11 cellular contexts compared by ENCODE assay signal in the genomic region with DNA sequence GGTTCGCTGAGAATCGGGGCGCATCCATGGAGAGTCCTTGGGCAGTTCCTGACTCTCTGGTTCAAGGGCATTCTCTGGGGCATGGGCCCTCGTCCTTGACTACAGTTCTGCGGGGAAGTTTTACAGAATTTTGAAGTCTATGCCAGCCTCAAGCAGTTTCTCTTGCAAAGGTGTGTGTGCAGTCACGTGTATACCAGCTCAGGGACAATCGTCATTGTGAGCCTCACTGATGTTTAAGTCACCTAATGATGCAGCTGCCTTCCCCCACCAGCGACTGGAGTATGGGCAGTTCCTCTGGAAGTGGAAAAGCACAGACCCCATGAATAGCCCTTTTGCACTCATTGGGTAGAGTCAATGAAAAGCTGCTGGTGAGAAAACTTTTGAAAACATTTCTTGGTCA. TPM values are rescaled to one million over a fixed set of nuclear protein-coding genes. Genes with fewer than 3 reads are reported as not detected.
DNase-seq lines count a peak whose midpoint lies in the region; ATAC-seq and TF ChIP-seq lines count a peak whose summit lies in the region.
"Had no signal": no experiment of that assay in that cellular context is flagged by ENCODE, and none has a peak within 500 bp of the region (broad histone marks: within the 10 kb centered on the region; RNA-seq: fewer than 3 reads in every experiment).

No MANE protein-coding gene starts in this region.

- peak overlapping the region; percentile 80; the same call in 1 of the 2 replicates for H3K4me2 ChIP-seq in KMS-11
- no peak overlapping the region for H3K4me2 ChIP-seq in osteoblast (ENCODE audit: insufficient read depth, low read length)

- ATAC-seq in GM21717 (IDR thresholded peaks at IDR 0.05; ENCODE audit: unreplicated experiment) (no peak), aorta (ENCODE audit: low FRiP score) (no peak)

- CTCF ChIA-PET in Calu3 (lab: Charles Lee): interaction anchor here (1.2 kb wide), 1 partner anchor 28 kb away, joined by 3 read pairs; no protein-coding TSS in a partner anchor

- H3K9me3 Mint-ChIP-seq in Calu3 (ENCODE audit: low read depth, unreplicated experiment): no peaks in the 10 kb centered on the region

- H3K36me3 Mint-ChIP-seq in Calu3 (ENCODE audit: insufficient read depth, unreplicated experiment): peaks cover 19% of the 10 kb centered on the region

- H3K36me3 ChIP-seq in KMS-11 (ENCODE audit: insufficient read depth): no peaks in the 10 kb centered on the region
- no peaks in the 10 kb centered on the region for H3K36me3 ChIP-seq in colonic mucosa
- H3K36me3 ChIP-seq in osteoblast (ENCODE audit: insufficient read depth, low read length): no peaks in the 10 kb centered on the region
- H3K36me3 ChIP-seq in aorta (ENCODE audit: control insufficient read depth in 1 of 2, insufficient read depth in 2 of 2, low read length in 1 of 2): no peaks in the 10 kb centered on the region
- H3K36me3 ChIP-seq in ovary: no peaks in the 10 kb centered on the region

- H4K20me1 ChIP-seq in KMS-11 (ENCODE audit: insufficient read depth): no peaks in the 10 kb centered on the region
- no peaks in the 10 kb centered on the region for H4K20me1 ChIP-seq in osteoblast (ENCODE audit: insufficient read depth, low read length)

- no peak overlapping the region for H3K4me3 ChIP-seq in KMS-11 (IDR thresholded peaks at IDR 0.05; ENCODE audit: insufficient read depth, low read depth, low read length)
- H3K4me3 ChIP-seq in colonic mucosa: peak overlapping the region; percentile 60
- no peak overlapping the region for H3K4me3 ChIP-seq in osteoblast (ENCODE audit: insufficient read depth, low read length)
- H3K4me3 ChIP-seq in aorta (ENCODE audit: low read length in 2 of 2): no peak overlapping the region
- no peak overlapping the region for H3K4me3 ChIP-seq in ovary

- peaks cover 13% of the 10 kb centered on the region for H3K27me3 ChIP-seq in KMS-11 (ENCODE audit: insufficient read depth, low read depth)
- H3K27me3 ChIP-seq in colonic mucosa: peaks cover 22% of the 10 kb centered on the region
- peaks cover 35% of the 10 kb centered on the region for H3K27me3 ChIP-seq in osteoblast (ENCODE audit: insufficient read depth, low read length)
- no peaks in the 10 kb centered on the region for H3K27me3 ChIP-seq in aorta (ENCODE audit: control insufficient read depth in 1 of 2, insufficient read depth in 2 of 2, low read length in 1 of 2)
- H3K27me3 ChIP-seq in ovary: no peaks in the 10 kb centered on the region

- 67 to 69% methylated on average over 8 of the region's 8 CpGs for WGBS in aorta, 2 donors
- WGBS in ovary, 3 donors: 64 to 71% (median 65%) methylated on average over 8 of the region's 8 CpGs

- no peak for DNase-seq in Calu3
- DNase-seq in colonic mucosa: no peak
- DNase-seq in osteoblast (ENCODE audit: insufficient read length, low spot score, missing footprints): peak; percentile 43
- no peak for DNase-seq in aorta
- no peak for DNase-seq in ovary
- no peak for DNase-seq in NCI-H524 treated with DMSO at 0.1 percent for 48 hours (lab: John Stamatoyannopoulos, UW)
- DNase-seq: DND-41, KBM-7, T1000 had no signal

- no peak for TF ChIP-seq POLR2A in ovary (IDR thresholded peaks at IDR 0.05)

- H3K4me1 Mint-ChIP-seq in Calu3 (ENCODE audit: low read depth, unreplicated experiment): peaks cover 15% of the 10 kb centered on the region

- H3K79me2 ChIP-seq in KMS-11 (ENCODE audit: insufficient read depth, low read depth): no peaks in the 10 kb centered on the region
- no peaks in the 10 kb centered on the region for H3K79me2 ChIP-seq in osteoblast (ENCODE audit: insufficient read depth, low read length)

- H3K9me3 ChIP-seq in colonic mucosa: no peaks in the 10 kb centered on the region
- H3K9me3 ChIP-seq in osteoblast (ENCODE audit: low read depth, low read length): no peaks in the 10 kb centered on the region
- no peaks in the 10 kb centered on the region for H3K9me3 ChIP-seq in aorta (ENCODE audit: control insufficient read depth, low read length)
- H3K9me3 ChIP-seq in ovary: no peaks in the 10 kb centered on the region

- peak overlapping the region; percentile 72 for H3K4me3 Mint-ChIP-seq in Calu3 (ENCODE audit: low read depth, unreplicated experiment)

- no peak for TF ChIP-seq CTCF in Calu3 (IDR thresholded peaks at IDR 0.05; ENCODE audit: unreplicated experiment)
- TF ChIP-seq CTCF in KMS-11 (conservative IDR thresholded peaks at IDR 0.05; ENCODE audit: low read depth, low read length): no peak
- no peak for TF ChIP-seq CTCF in colonic mucosa (IDR thresholded peaks at IDR 0.05)
- TF ChIP-seq CTCF in osteoblast (IDR thresholded peaks at IDR 0.05; ENCODE audit: extremely low read depth, low read depth, low read length): no peak
- TF ChIP-seq CTCF in ovary (IDR thresholded peaks at IDR 0.05): no peak

- no peak overlapping the region for H3K27ac Mint-ChIP-seq in Calu3 (ENCODE audit: unreplicated experiment)

- peak overlapping the region; percentile 99; the same call in 1 of the 2 replicates for H2AFZ ChIP-seq in KMS-11 (ENCODE audit: low read depth)
- no peak overlapping the region for H2AFZ ChIP-seq in osteoblast (ENCODE audit: low read length)

- H3K4me1 ChIP-seq in KMS-11 (ENCODE audit: low read depth, poor library complexity, severe bottlenecking) (peaks cover 8% of the 10 kb centered on the region), colonic mucosa (no peaks in the 10 kb centered on the region), osteoblast (ENCODE audit: insufficient read depth, low read length) (no peaks in the 10 kb centered on the region), aorta (ENCODE audit: control insufficient read depth in 1 of 2, insufficient read depth in 2 of 2, low read length in 2 of 2) (no peaks in the 10 kb centered on the region), ovary (ENCODE audit: insufficient read depth) (peaks cover 6% of the 10 kb centered on the region)

- no peak overlapping the region for H3K9ac ChIP-seq in KMS-11
- peak overlapping the region in 1 of 2 donors; percentile 51 for H3K9ac ChIP-seq in colonic mucosa (ENCODE audit: low read depth in 2 of 2, low read length in 2 of 2)

- intact Hi-C loops in Calu3 (cut with micrococcal nuclease; ENCODE audit: unreplicated experiment) (no loop called here), colonic mucosa (cut with DNase I) (no loop called here), aorta (cut with DNase I) (no loop called here), ovary (cut with DNase I) (no loop called here)

- TSS peak; percentile 55 for BruUV-seq in Calu3 (replicated peaks; lab: Mats Ljungman, UMichigan)

- no peak overlapping the region for H3K27ac ChIP-seq in KMS-11
- H3K27ac ChIP-seq in colonic mucosa: no peak overlapping the region
- no peak overlapping the region for H3K27ac ChIP-seq in osteoblast (ENCODE audit: low read depth, low read length)
- H3K27ac ChIP-seq in aorta (ENCODE audit: low read depth in 1 of 2, low read length in 2 of 2): no peak overlapping the region
- H3K27ac ChIP-seq in ovary: no peak overlapping the region

- TF ChIP-seq EP300 in ovary (IDR thresholded peaks at IDR 0.05): no peak

- peaks cover 100% of the 10 kb centered on the region for H3K27me3 Mint-ChIP-seq in Calu3 (ENCODE audit: unreplicated experiment)

RNA-seq across cellular contexts. Expression of gene PLCG2, which starts 1.3 kb away (rescaled TPM):
- 3.4 and 13.7 TPM in 2 replicates for total RNA-seq in Calu3 (2022)
- 1 to 10 TPM; 9.1 to 9.6 TPM for total RNA-seq in colonic mucosa
- total RNA-seq in osteoblast: 0.59 and 1.1 TPM in 2 replicates
- 10 to 100 TPM; 21.2 to 48.4 TPM for total RNA-seq in aorta
- polyA plus RNA-seq in aorta: 1 to 10 TPM; 2.5 to 3.0 TPM
- 10 to 100 TPM in 1 of 7 donors, 1 to 10 TPM in 6; 3.6 to 16.4 (median 5.6) TPM for total RNA-seq in ovary
- 10 to 100 TPM in 1 of 2 donors, 1 to 10 TPM in 1; 3.3 to 11.8 TPM for polyA plus RNA-seq in ovary
